27 cellular contexts compared by ENCODE assay signal in the genomic region with DNA sequence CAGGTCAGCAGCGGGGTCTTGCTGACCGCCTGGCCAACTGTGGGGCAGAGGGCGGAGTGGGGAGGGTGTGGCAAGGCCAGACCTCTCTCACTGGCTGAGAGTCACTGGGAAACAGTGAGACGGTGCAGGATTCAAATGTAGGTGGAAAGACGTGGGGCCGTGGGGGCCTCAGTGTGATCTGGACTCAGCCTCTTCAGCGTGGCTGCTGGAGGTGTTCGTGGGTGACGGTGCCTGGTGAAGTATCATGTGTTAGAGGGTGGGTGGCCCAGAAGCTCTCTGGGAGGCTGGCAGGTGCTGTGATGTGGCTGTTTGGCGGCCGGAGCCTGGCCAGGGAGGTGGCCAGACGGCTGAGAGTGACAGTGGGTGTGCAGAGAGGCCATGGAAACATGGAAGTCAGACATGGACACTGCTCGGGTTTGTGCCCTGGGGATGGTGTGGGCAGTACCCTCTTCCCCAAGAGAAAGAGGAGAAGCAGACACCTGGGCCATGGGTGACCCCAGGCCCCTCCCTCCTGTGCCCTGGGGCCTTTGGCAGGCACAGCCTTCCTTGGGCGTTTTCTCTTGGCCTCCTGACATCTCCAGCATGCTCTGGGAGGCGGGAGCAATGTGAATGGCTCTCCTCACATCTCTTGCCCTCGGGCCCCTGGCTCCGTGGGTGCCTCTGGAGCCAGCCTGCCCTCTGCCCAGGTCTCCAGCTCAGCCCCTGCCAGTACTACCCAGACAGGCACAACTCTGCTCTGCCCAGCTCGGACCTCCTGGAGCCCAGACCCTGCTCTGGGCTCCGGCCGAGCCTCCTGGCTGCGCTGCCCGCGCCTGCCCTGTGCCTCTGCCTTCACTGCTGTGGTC. TPM values are rescaled to one million over a fixed set of nuclear protein-coding genes. Genes with fewer than 3 reads are reported as not detected.
DNase-seq lines count a peak whose midpoint lies in the region; ATAC-seq, FAIRE-seq and TF ChIP-seq lines count a peak whose summit lies in the region.
"Had no signal": no experiment of that assay in that cellular context is flagged by ENCODE, and none has a peak within 500 bp of the region (broad histone marks: within the 10 kb centered on the region; RNA-seq: fewer than 3 reads in every experiment).

No MANE protein-coding gene starts in this region.

- no peak overlapping the region for H3K4me3 ChIP-seq in mucosa of descending colon
- H3K4me3 ChIP-seq in aorta (ENCODE audit: low read length in 2 of 2), result no peak overlapping the region
- H3K4me3 ChIP-seq: Peyer's patch had no signal

- ATAC-seq in natural killer cell treated with Interleukin-12 subunit alpha and Interleukin-12 subunit beta and Interleukin-15 and Interleukin-18, amount 100 ng/mL, for 72 hours, result no peak
- ATAC-seq in natural killer cell, result no peak
- no peak for ATAC-seq in mucosa of descending colon
- ATAC-seq in aorta (ENCODE audit: low FRiP score), result no peak
- ATAC-seq: activated naive CD4-positive, alpha-beta T cell treated with anti-CD3 and anti-CD28 coated beads, Interleukin-2, amount 50 U/mL, for 72 hours; esophagus mucosa had no signal

- TF ChIP-seq CTCF in natural killer cell (IDR thresholded peaks at IDR 0.05), result no peak
- TF ChIP-seq CTCF in mucosa of descending colon (IDR thresholded peaks at IDR 0.05), result no peak

- H3K4me1 ChIP-seq in mucosa of descending colon (ENCODE audit: low read depth) (no peaks in the 10 kb centered on the region), aorta (ENCODE audit: control insufficient read depth in 1 of 2, insufficient read depth in 2 of 2, low read length in 2 of 2) (no peaks in the 10 kb centered on the region)

- intact Hi-C loops in natural killer cell (cut with micrococcal nuclease), result no loop called here
- intact Hi-C loops in cardiac septum (cut with DNase I), result no loop called here
- intact Hi-C loops in mucosa of descending colon (cut with DNase I, micrococcal nuclease), result no loop called here
- intact Hi-C loops in aorta (cut with DNase I), result no loop called here

- no peaks in the 10 kb centered on the region for H3K36me3 Mint-ChIP-seq in natural killer cell treated with Interleukin-12 subunit alpha and Interleukin-12 subunit beta and Interleukin-15 and Interleukin-18, amount 100 ng/mL, for 72 hours
- H3K36me3 Mint-ChIP-seq in natural killer cell, result no peaks in the 10 kb centered on the region
- H3K36me3 Mint-ChIP-seq: activated naive CD4-positive, alpha-beta T cell treated with anti-CD3 and anti-CD28 coated beads, Interleukin-2, amount 50 U/mL, for 72 hours; CD8-positive, alpha-beta memory T cell had no signal

- H3K9me3 Mint-ChIP-seq in natural killer cell treated with Interleukin-12 subunit alpha and Interleukin-12 subunit beta and Interleukin-15 and Interleukin-18, amount 100 ng/mL, for 72 hours, result no peaks in the 10 kb centered on the region
- H3K9me3 Mint-ChIP-seq in natural killer cell, result no peaks in the 10 kb centered on the region
- H3K9me3 Mint-ChIP-seq: activated naive CD4-positive, alpha-beta T cell treated with anti-CD3 and anti-CD28 coated beads, Interleukin-2, amount 50 U/mL, for 72 hours; CD8-positive, alpha-beta memory T cell; type B pancreatic cell had no signal

- WGBS in aorta, 2 donors, result 90 to 91% methylated on average over 23 of the region's 23 CpGs

- DNase-seq in natural killer cell treated with Interleukin-12 subunit alpha and Interleukin-12 subunit beta and Interleukin-15 and Interleukin-18, amount 100 ng/mL, for 72 hours (ENCODE audit: low spot score), result peak; percentile 16
- no peak for DNase-seq in natural killer cell
- DNase-seq in cardiac septum (ENCODE audit: low spot score), result peak; percentile 67
- DNase-seq in mucosa of descending colon, result peak in 2 of 3 donors; percentile 11 to 22
- DNase-seq in aorta, result peak; percentile 24 to 52
- no peak for DNase-seq in RCC 7860 (ENCODE audit: low spot score)
- no peak for DNase-seq in SIG-M5 (lab: John Stamatoyannopoulos, UW)
- DNase-seq in amniotic stem cell (lab: John Stamatoyannopoulos, UW), result no peak
- DNase-seq: activated CD4-positive, alpha-beta T cell treated with anti-CD3 and anti-CD28 coated beads, Interleukin-2, amount 50 U/mL, for 48 hours; activated CD8-positive, alpha-beta memory T cell treated with anti-CD3 and anti-CD28 coated beads, Interleukin-2, amount 50 U/mL, for 48 hours; effector memory CD4-positive, alpha-beta T cell; foreskin fibroblast; GOT3; IMR-90; NCI-H1092; NCI-H187 treated with DMSO at 0.1 percent for 48 hours; NCI-H524 treated with DMSO at 0.1 percent for 48 hours; Peyer's patch; stimulated activated CD4-positive, alpha-beta T cell treated with anti-CD3 and anti-CD28 coated beads, Interleukin-2, amount 100 ng/mL, for 48 hours; T-helper 1 cell had no signal

- no peak for FAIRE-seq in RCC 7860 (lab: Jason Lieb, UNC)

- no peaks in the 10 kb centered on the region for H3K27me3 ChIP-seq in aorta (ENCODE audit: control insufficient read depth in 1 of 2, insufficient read depth in 2 of 2, low read length in 1 of 2)
- H3K27me3 ChIP-seq: Peyer's patch had no signal

- H3K4me3 Mint-ChIP-seq in natural killer cell treated with Interleukin-12 subunit alpha and Interleukin-12 subunit beta and Interleukin-15 and Interleukin-18, amount 100 ng/mL, for 72 hours, result no peak overlapping the region
- no peak overlapping the region for H3K4me3 Mint-ChIP-seq in natural killer cell
- H3K4me3 Mint-ChIP-seq: CD8-positive, alpha-beta memory T cell; type B pancreatic cell had no signal

- H3K9me3 ChIP-seq in mucosa of descending colon, result no peaks in the 10 kb centered on the region
- H3K9me3 ChIP-seq in aorta (ENCODE audit: control insufficient read depth, low read length), result no peaks in the 10 kb centered on the region
- H3K9me3 ChIP-seq: Peyer's patch had no signal

- no peaks in the 10 kb centered on the region for H3K27me3 Mint-ChIP-seq in natural killer cell treated with Interleukin-12 subunit alpha and Interleukin-12 subunit beta and Interleukin-15 and Interleukin-18, amount 100 ng/mL, for 72 hours
- H3K27me3 Mint-ChIP-seq in natural killer cell (ENCODE audit: low read depth in 2 of 2), result no peaks in the 10 kb centered on the region

- peak overlapping the region in 1 of 2 donors; percentile 43 for H3K27ac Mint-ChIP-seq in natural killer cell treated with Interleukin-12 subunit alpha and Interleukin-12 subunit beta and Interleukin-15 and Interleukin-18, amount 100 ng/mL, for 72 hours
- no peak overlapping the region for H3K27ac Mint-ChIP-seq in natural killer cell
- H3K27ac Mint-ChIP-seq: type B pancreatic cell had no signal

- peaks cover 0 to 2% of the 10 kb centered on the region in 2 donors for H3K4me1 Mint-ChIP-seq in natural killer cell treated with Interleukin-12 subunit alpha and Interleukin-12 subunit beta and Interleukin-15 and Interleukin-18, amount 100 ng/mL, for 72 hours (ENCODE audit: low read depth in 2 of 2)
- no peaks in the 10 kb centered on the region for H3K4me1 Mint-ChIP-seq in natural killer cell

- no peak overlapping the region for H3K27ac ChIP-seq in aorta (ENCODE audit: low read depth in 1 of 2, low read length in 2 of 2)
- H3K27ac ChIP-seq: Peyer's patch had no signal

- H3K36me3 ChIP-seq in mucosa of descending colon (ENCODE audit: low read depth) (no peaks in the 10 kb centered on the region), aorta (ENCODE audit: control insufficient read depth in 1 of 2, insufficient read depth in 2 of 2, low read length in 1 of 2) (no peaks in the 10 kb centered on the region)
- H3K36me3 ChIP-seq: Peyer's patch had no signal

RNA-seq across cellular contexts. Expression of a gene that starts 10.1 kb away (rescaled TPM):
- not detected for total RNA-seq in natural killer cell treated with Interleukin-12 subunit alpha and Interleukin-12 subunit beta and Interleukin-15 and Interleukin-18, amount 100 ng/mL, for 72 hours
- total RNA-seq in natural killer cell (not detected), cardiac septum (0.40 TPM), mucosa of descending colon (1 to 10 TPM in 1 of 3 donors, under 1 TPM in 2; 0.41 to 1.4 (median 0.43) TPM), aorta (1 to 10 TPM; 1.6 to 1.8 TPM)
- not detected for polyA plus RNA-seq in aorta
- total RNA-seq: A673; activated naive CD4-positive, alpha-beta T cell treated with anti-CD3 and anti-CD28 coated beads, Interleukin-2, amount 50 U/mL, for 72 hours; CD8-positive, alpha-beta memory T cell; cerebellum; IMR-90; Peyer's patch; renal cortical epithelial cell had no signal
- polyA plus RNA-seq: CD8-positive, alpha-beta memory T cell; IMR-90 had no signal

RNA-seq across cellular contexts. Expression of a gene that starts 55.3 kb away (rescaled TPM):
- total RNA-seq in natural killer cell treated with Interleukin-12 subunit alpha and Interleukin-12 subunit beta and Interleukin-15 and Interleukin-18, amount 100 ng/mL, for 72 hours, result not detected
- total RNA-seq in natural killer cell (under 1 TPM in 1 of 3 donors, not detected in 2; 0.07 TPM), cardiac septum (25.9 TPM), mucosa of descending colon (10 to 100 TPM in 1 of 3 donors, 1 to 10 TPM in 2; 3.9 to 14.2 (median 7.1) TPM), aorta (10 to 100 TPM; 48.6 to 62.9 TPM)
- polyA plus RNA-seq in aorta, result 1 to 10 TPM in 1 of 2 donors, under 1 TPM in 1; 0.63 to 3.2 TPM
- polyA plus RNA-seq: CD8-positive, alpha-beta memory T cell had no signal

RNA-seq across cellular contexts. Expression of a gene that starts 55.5 kb away (rescaled TPM):
- total RNA-seq in natural killer cell treated with Interleukin-12 subunit alpha and Interleukin-12 subunit beta and Interleukin-15 and Interleukin-18, amount 100 ng/mL, for 72 hours, result 10 to 100 TPM; 15.7 to 26.1 TPM
- total RNA-seq in natural killer cell (10 to 100 TPM; 56.3 to 61.5 (median 58.5) TPM), cardiac septum (9.2 TPM), mucosa of descending colon (10 to 100 TPM; 24.8 to 39.5 (median 38.4) TPM), aorta (10 to 100 TPM; 15.7 to 28.0 TPM)
- polyA plus RNA-seq in aorta, result 10 to 100 TPM; 11.1 to 27.6 TPM

Comparison
In these comparisons a context has a peak if more than half of its experiments do, and no peak if none do; other contexts are left out.
1. DNase-seq: peak in natural killer cell treated with Interleukin-12 subunit alpha and Interleukin-12 subunit beta and Interleukin-15 and Interleukin-18, amount 100 ng/mL, for 72 hours (single experiment), cardiac septum (single experiment), mucosa of descending colon (2 of 3) and aorta (2 of 2); none in natural killer cell (single experiment), RCC 7860 (single experiment), SIG-M5 (single experiment) and amniotic stem cell (single experiment).
2. RNA of a gene that starts 55.3 kb away (total RNA-seq): 48.6 to 62.9 TPM in aorta, 25.9 TPM in cardiac septum (single experiment) and 3.9 to 14.2 TPM in mucosa of descending colon; not detected in natural killer cell treated with Interleukin-12 subunit alpha and Interleukin-12 subunit beta and Interleukin-15 and Interleukin-18, amount 100 ng/mL, for 72 hours and 0.07 TPM in natural killer cell; every median in the first group is over 4 times any median in the second.